24 cellular contexts compared by ENCODE assay signal in genomic region chr1:227937031-227937430, GRCh38. TPM values are rescaled to one million over a fixed set of nuclear protein-coding genes. Genes with fewer than 3 reads are reported as not detected.
DNase-seq lines count a peak whose midpoint lies in the region; ATAC-seq and TF ChIP-seq lines count a peak whose summit lies in the region.
"Had no signal": no experiment of that assay in that cellular context is flagged by ENCODE, and none has a peak within 500 bp of the region (broad histone marks: within the 10 kb centered on the region; RNA-seq: fewer than 3 reads in every experiment).

No MANE protein-coding gene starts in this region.

- intact Hi-C loops in natural killer cell (cut with micrococcal nuclease) (no loop called here), aorta (cut with DNase I) (no loop called here)

- H3K27ac Mint-ChIP-seq in natural killer cell = no peak overlapping the region
- H3K27ac Mint-ChIP-seq in natural killer cell treated with Interleukin-12 subunit alpha and Interleukin-12 subunit beta and Interleukin-15 and Interleukin-18, amount 100 ng/mL, for 72 hours = peak overlapping the region in 1 of 2 donors; percentile 14
- H3K27ac Mint-ChIP-seq in activated T-helper 17 cell treated with anti-CD3 and anti-CD28 coated beads, Interleukin-2, amount 50 U/mL, for 72 hours = peak overlapping the region; percentile 81
- no peak overlapping the region for H3K27ac Mint-ChIP-seq in progenitor cell of endocrine pancreas
- H3K27ac Mint-ChIP-seq: activated naive CD4-positive, alpha-beta T cell treated with anti-CD3 and anti-CD28 coated beads, Interleukin-2, amount 10 ng/mL, durations not matched to agents 7 days and 5 days; CD4-positive, alpha-beta T cell; T-helper 2 cell treated with Interferon-gamma antibody and Interleukin-4, amounts not matched to agents 5 μg/mL and 100 μg/mL, for 36 hours; WTC11 had no signal

- no peak overlapping the region for H3K4ac ChIP-seq in neuronal stem cell (ENCODE audit: low read length)

- H3K4me3 Mint-ChIP-seq in natural killer cell = peak overlapping the region; percentile 33
- H3K4me3 Mint-ChIP-seq in natural killer cell treated with Interleukin-12 subunit alpha and Interleukin-12 subunit beta and Interleukin-15 and Interleukin-18, amount 100 ng/mL, for 72 hours = no peak overlapping the region
- H3K4me3 Mint-ChIP-seq in activated T-helper 17 cell treated with anti-CD3 and anti-CD28 coated beads, Interleukin-2, amount 50 U/mL, for 72 hours = no peak overlapping the region
- H3K4me3 Mint-ChIP-seq in progenitor cell of endocrine pancreas (ENCODE audit: low read depth) = no peak overlapping the region
- H3K4me3 Mint-ChIP-seq: activated naive CD4-positive, alpha-beta T cell treated with anti-CD3 and anti-CD28 coated beads, Interleukin-2, amount 10 ng/mL, durations not matched to agents 7 days and 5 days; CD4-positive, alpha-beta T cell; T-helper 2 cell treated with Interferon-gamma antibody and Interleukin-4, amounts not matched to agents 5 μg/mL and 100 μg/mL, for 36 hours; WTC11 had no signal

- H3K4me1 ChIP-seq in neuronal stem cell (ENCODE audit: control insufficient read depth in 2 of 2, insufficient read depth in 1 of 2, low read depth in 1 of 2, low read length in 2 of 2) = peaks cover 0 to 7% of the 10 kb centered on the region in 2 donors
- no peaks in the 10 kb centered on the region for H3K4me1 ChIP-seq in aorta (ENCODE audit: control insufficient read depth in 1 of 2, insufficient read depth in 2 of 2, low read length in 2 of 2)
- H3K4me1 ChIP-seq: parathyroid adenoma had no signal

- H3K4me1 Mint-ChIP-seq in natural killer cell (peaks cover 14 to 20% of the 10 kb centered on the region in 2 donors), progenitor cell of endocrine pancreas (ENCODE audit: low read depth) (no peaks in the 10 kb centered on the region)
- peaks cover 5 to 23% of the 10 kb centered on the region in 2 donors for H3K4me1 Mint-ChIP-seq in natural killer cell treated with Interleukin-12 subunit alpha and Interleukin-12 subunit beta and Interleukin-15 and Interleukin-18, amount 100 ng/mL, for 72 hours (ENCODE audit: low read depth in 2 of 2)
- peaks cover 26% of the 10 kb centered on the region for H3K4me1 Mint-ChIP-seq in activated T-helper 17 cell treated with anti-CD3 and anti-CD28 coated beads, Interleukin-2, amount 50 U/mL, for 72 hours
- H3K4me1 Mint-ChIP-seq: WTC11 had no signal

- no peak for TF ChIP-seq CTCF in natural killer cell (IDR thresholded peaks at IDR 0.05)
- no peak for TF ChIP-seq CTCF in progenitor cell of endocrine pancreas (IDR thresholded peaks at IDR 0.05; ENCODE audit: unreplicated experiment)

- DNase-seq in natural killer cell (no peak), neuronal stem cell (ENCODE audit: low spot score) (no peak), aorta (peak; percentile 17 to 31), mesenteric fat pad (ENCODE audit: low spot score) (no peak), DMS114 treated with DMSO at 0.1 percent for 48 hours (lab: John Stamatoyannopoulos, UW; ENCODE audit: unreplicated experiment) (no peak), progenitor cell of endocrine pancreas (ENCODE audit: low spot score, unreplicated experiment) (no peak)
- DNase-seq in natural killer cell treated with Interleukin-12 subunit alpha and Interleukin-12 subunit beta and Interleukin-15 and Interleukin-18, amount 100 ng/mL, for 72 hours (ENCODE audit: low spot score) = no peak
- DNase-seq: activated naive CD4-positive, alpha-beta T cell treated with anti-CD3 and anti-CD28 coated beads, Interleukin-2, amount 10 ng/mL, durations not matched to agents 7 days and 5 days; CD4-positive, alpha-beta T cell; cerebellar nuclear complex; hypothalamus; KG1; NCI-H2171 treated with DMSO at 0.1 percent for 48 hours; NCI-H526; RPMI8226; stimulated activated CD4-positive, alpha-beta T cell treated with anti-CD3 and anti-CD28 coated beads, Interleukin-1b, Interleukin-23, amount 100 ng/mL, for 48 hours had no signal

- no peak overlapping the region for H2BK15ac ChIP-seq in neuronal stem cell (ENCODE audit: low read length)

- peak overlapping the region; percentile 57 for H2AK5ac ChIP-seq in neuronal stem cell (ENCODE audit: low read depth, low read length)

- no peak for ATAC-seq in natural killer cell
- no peak for ATAC-seq in natural killer cell treated with Interleukin-12 subunit alpha and Interleukin-12 subunit beta and Interleukin-15 and Interleukin-18, amount 100 ng/mL, for 72 hours
- no peak for ATAC-seq in activated T-helper 17 cell treated with anti-CD3 and anti-CD28 coated beads, Interleukin-2, amount 50 U/mL, for 72 hours (replicated peaks)
- no peak for ATAC-seq in aorta (ENCODE audit: low FRiP score)
- ATAC-seq: GM12878, SK-N-SH treated with all-trans-retinoic acid at 6 μM for 48 hours, WTC11 had no signal

- no peak overlapping the region for H3K4me2 ChIP-seq in neuronal stem cell (ENCODE audit: insufficient read depth, low read length, poor library complexity, severe bottlenecking)

- no peak overlapping the region for H3K4me3 ChIP-seq in neuronal stem cell (ENCODE audit: low read length in 2 of 2)
- H3K4me3 ChIP-seq in aorta (ENCODE audit: low read length in 2 of 2) = no peak overlapping the region
- H3K4me3 ChIP-seq: GM12878, lung, thoracic aorta had no signal

- no peak overlapping the region for H3K14ac ChIP-seq in neuronal stem cell (ENCODE audit: low read length)

- no peak overlapping the region for H3K27ac ChIP-seq in neuronal stem cell (replicated peaks; ENCODE audit: low read length)
- no peak overlapping the region for H3K27ac ChIP-seq in aorta (ENCODE audit: low read depth in 1 of 2, low read length in 2 of 2)
- H3K27ac ChIP-seq: parathyroid adenoma, thoracic aorta had no signal

- H3K36me3 Mint-ChIP-seq in natural killer cell = no peaks in the 10 kb centered on the region
- H3K36me3 Mint-ChIP-seq in natural killer cell treated with Interleukin-12 subunit alpha and Interleukin-12 subunit beta and Interleukin-15 and Interleukin-18, amount 100 ng/mL, for 72 hours = peaks cover 5% of the 10 kb centered on the region
- peaks cover 11% of the 10 kb centered on the region for H3K36me3 Mint-ChIP-seq in activated T-helper 17 cell treated with anti-CD3 and anti-CD28 coated beads, Interleukin-2, amount 50 U/mL, for 72 hours (ENCODE audit: low read depth)
- no peaks in the 10 kb centered on the region for H3K36me3 Mint-ChIP-seq in progenitor cell of endocrine pancreas (ENCODE audit: insufficient read depth)
- H3K36me3 Mint-ChIP-seq: activated naive CD4-positive, alpha-beta T cell treated with anti-CD3 and anti-CD28 coated beads, Interleukin-2, amount 10 ng/mL, durations not matched to agents 7 days and 5 days; WTC11 had no signal

- H3K27me3 ChIP-seq in neuronal stem cell (ENCODE audit: control insufficient read depth in 3 of 3, insufficient read depth in 3 of 3, low read depth in 1 of 3, low read length in 3 of 3) (no peaks in the 10 kb centered on the region), aorta (ENCODE audit: control insufficient read depth in 1 of 2, insufficient read depth in 2 of 2, low read length in 1 of 2) (no peaks in the 10 kb centered on the region)

- H2BK12ac ChIP-seq in neuronal stem cell (ENCODE audit: low read length) = no peak overlapping the region

- H3K36me3 ChIP-seq in neuronal stem cell (replicated peaks in 1 of 2; ENCODE audit: control insufficient read depth in 2 of 2, insufficient read depth in 2 of 2, low read length in 2 of 2) = no peaks in the 10 kb centered on the region
- H3K36me3 ChIP-seq in aorta (ENCODE audit: control insufficient read depth in 1 of 2, insufficient read depth in 2 of 2, low read length in 1 of 2) = no peaks in the 10 kb centered on the region
- H3K36me3 ChIP-seq: thoracic aorta had no signal

- H3K9me3 Mint-ChIP-seq in natural killer cell = peaks cover 0 to 3% of the 10 kb centered on the region in 2 donors
- peaks cover 10% of the 10 kb centered on the region for H3K9me3 Mint-ChIP-seq in natural killer cell treated with Interleukin-12 subunit alpha and Interleukin-12 subunit beta and Interleukin-15 and Interleukin-18, amount 100 ng/mL, for 72 hours
- H3K9me3 Mint-ChIP-seq in activated T-helper 17 cell treated with anti-CD3 and anti-CD28 coated beads, Interleukin-2, amount 50 U/mL, for 72 hours = peaks cover 11% of the 10 kb centered on the region
- no peaks in the 10 kb centered on the region for H3K9me3 Mint-ChIP-seq in progenitor cell of endocrine pancreas (ENCODE audit: low read depth)
- H3K9me3 Mint-ChIP-seq: CD4-positive, alpha-beta T cell; WTC11 had no signal

- WGBS in neuronal stem cell (ENCODE audit: extremely low coverage in 2 of 2, insufficient read length in 2 of 2, insufficient replicate concordance in 1 of 2), 2 donors = no CpG with 5 or more reads among the region's 8 CpGs
- 87 to 89% methylated on average over 8 of the region's 8 CpGs for WGBS in aorta, 2 donors

- H4K91ac ChIP-seq in neuronal stem cell (ENCODE audit: low read depth, low read length, poor library complexity) = peak overlapping the region; percentile 60

- H3K9me3 ChIP-seq in neuronal stem cell (replicated peaks in 1 of 2; ENCODE audit: control insufficient read depth in 2 of 2, insufficient read depth in 1 of 2, low read depth in 1 of 2, low read length in 2 of 2) = peaks cover 0 to 2% of the 10 kb centered on the region in 2 donors
- peaks cover 1% of the 10 kb centered on the region for H3K9me3 ChIP-seq in aorta (ENCODE audit: control insufficient read depth, low read length)
- H3K9me3 ChIP-seq: thoracic aorta had no signal

- H3K79me1 ChIP-seq in neuronal stem cell (ENCODE audit: low read depth, low read length) = peaks cover 2% of the 10 kb centered on the region

- H3K18ac ChIP-seq in neuronal stem cell (ENCODE audit: low read length) = peak overlapping the region; percentile 5

- H3K23ac ChIP-seq in neuronal stem cell (ENCODE audit: low read depth, low read length, poor library complexity) = peak overlapping the region; percentile 31

- H2BK5ac ChIP-seq in neuronal stem cell (ENCODE audit: low read length) = no peak overlapping the region

- H2BK120ac ChIP-seq in neuronal stem cell (ENCODE audit: low read depth, low read length) = peak overlapping the region; percentile 17

- H3K9ac ChIP-seq in neuronal stem cell (ENCODE audit: low read depth, low read length, poor library complexity) = no peak overlapping the region
- H3K9ac ChIP-seq: parathyroid adenoma had no signal

- no peak overlapping the region for H4K8ac ChIP-seq in neuronal stem cell (ENCODE audit: low read depth, low read length)

- H3K27me3 Mint-ChIP-seq in natural killer cell (ENCODE audit: low read depth in 2 of 2) = peaks cover 7 to 17% of the 10 kb centered on the region in 2 donors
- H3K27me3 Mint-ChIP-seq in natural killer cell treated with Interleukin-12 subunit alpha and Interleukin-12 subunit beta and Interleukin-15 and Interleukin-18, amount 100 ng/mL, for 72 hours = peaks cover 7 to 13% of the 10 kb centered on the region in 2 donors
- no peaks in the 10 kb centered on the region for H3K27me3 Mint-ChIP-seq in activated T-helper 17 cell treated with anti-CD3 and anti-CD28 coated beads, Interleukin-2, amount 50 U/mL, for 72 hours
- H3K27me3 Mint-ChIP-seq in progenitor cell of endocrine pancreas = peaks cover 10% of the 10 kb centered on the region

- H2AFZ ChIP-seq in neuronal stem cell (ENCODE audit: low read length) = no peak overlapping the region
- H2AFZ ChIP-seq: parathyroid adenoma had no signal

RNA-seq across cellular contexts. Expression of gene WNT9A, which starts 10.7 kb away (rescaled TPM):
- not detected for total RNA-seq in natural killer cell
- under 1 TPM in 1 of 2 donors, not detected in 1; 0.11 TPM for total RNA-seq in natural killer cell treated with Interleukin-12 subunit alpha and Interleukin-12 subunit beta and Interleukin-15 and Interleukin-18, amount 100 ng/mL, for 72 hours
- total RNA-seq in activated T-helper 17 cell treated with anti-CD3 and anti-CD28 coated beads, Interleukin-2, amount 50 U/mL, for 72 hours = under 1 TPM; 0.09 to 0.24 TPM
- polyA plus RNA-seq in neuronal stem cell (2013, experiment 1 of 2) = 0.61 TPM
- polyA plus RNA-seq in neuronal stem cell (2013, experiment 2 of 2) = 0.69 TPM
- 1 to 10 TPM in 1 of 2 donors, under 1 TPM in 1; 0.94 to 3.5 TPM for total RNA-seq in aorta
- under 1 TPM; 0.13 to 0.38 TPM for polyA plus RNA-seq in aorta
- total RNA-seq in mesenteric fat pad = 1.3 TPM
- total RNA-seq in progenitor cell of endocrine pancreas = 1.2 TPM in 2 replicates
- total RNA-seq: CD4-positive, alpha-beta T cell; GM12878 had no signal
- polyA plus RNA-seq: GM12878 had no signal

Comparison
In these comparisons a context has a peak if more than half of its experiments do, and no peak if none do; other contexts are left out.
1. DNase-seq: peak in aorta (2 of 2); none in natural killer cell (single experiment), natural killer cell treated with Interleukin-12 subunit alpha and Interleukin-12 subunit beta and Interleukin-15 and Interleukin-18, amount 100 ng/mL, for 72 hours (single experiment), neuronal stem cell (single experiment), mesenteric fat pad (single experiment), DMS114 treated with DMSO at 0.1 percent for 48 hours (single experiment) and progenitor cell of endocrine pancreas (single experiment).